ENCODE assay signal across 8 cellular contexts in the genomic region with DNA sequence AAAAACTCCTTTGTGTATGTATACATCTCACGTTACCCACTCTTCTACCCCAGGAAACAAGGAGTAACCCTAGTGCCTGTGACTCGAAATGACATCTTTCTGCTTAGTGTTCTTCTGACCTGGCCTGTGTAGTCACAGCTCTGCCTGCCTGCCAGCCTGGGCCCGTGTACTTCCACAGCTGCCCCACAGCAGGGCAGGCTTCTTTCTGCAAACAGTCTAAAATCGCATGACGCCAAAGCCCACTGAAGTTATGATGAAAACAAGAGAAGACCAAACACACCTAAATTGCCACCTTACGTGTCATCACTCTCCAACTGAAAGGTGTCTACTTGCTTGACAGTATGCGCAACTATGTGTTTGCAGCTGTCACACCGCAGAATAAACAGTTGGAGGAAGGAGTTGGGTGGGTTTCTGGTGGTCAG. TPM values are rescaled to one million over a fixed set of nuclear protein-coding genes. Genes with fewer than 3 reads are reported as not detected.
DNase-seq lines count a peak whose midpoint lies in the region; ATAC-seq and TF ChIP-seq lines count a peak whose summit lies in the region.

No MANE protein-coding gene starts in this region.

- peak; percentile 38 for DNase-seq in COR-L47 (lab: John Stamatoyannopoulos, UW)
- DNase-seq in Karpas-422, result no peak
- DNase-seq in T-helper 17 cell, result no peak
- DNase-seq in fibroblast of pulmonary artery (ENCODE audit: low read depth), result peak; percentile 50
- peak in 4 of 9 donors; percentile 3 to 13 (median 8) for DNase-seq in naive thymus-derived CD4-positive, alpha-beta T cell
- no peak for DNase-seq in NCI-H128 (lab: John Stamatoyannopoulos, UW; ENCODE audit: unreplicated experiment)

- H3K4me3 ChIP-seq in Karpas-422 (ENCODE audit: low read length) (no peak overlapping the region), fibroblast of pulmonary artery (replicated peaks; ENCODE audit: low read depth, low read length) (peak overlapping the region; percentile 70)
- H3K4me3 ChIP-seq in naive thymus-derived CD4-positive, alpha-beta T cell (ENCODE audit: low read length), result peak overlapping the region; percentile 15

- CTCF ChIA-PET in naive thymus-derived CD4-positive, alpha-beta T cell (lab: Charles Lee), result interaction anchor here (0.6 kb wide), 1 partner anchor 312 kb away, joined by 3 read pairs; no protein-coding TSS in a partner anchor

- 0 out of 2 replicates have a peak overlapping the region, but pooled peaks have one; percentile 18 for H2AFZ ChIP-seq in Karpas-422 (ENCODE audit: low read length)

- no peaks in the 10 kb centered on the region for H3K36me3 ChIP-seq in Karpas-422 (ENCODE audit: insufficient read depth, low read length)
- H3K36me3 ChIP-seq in naive thymus-derived CD4-positive, alpha-beta T cell (ENCODE audit: control insufficient read depth in 2 of 3, insufficient read depth in 3 of 3, low read length in 3 of 3), result no peaks in the 10 kb centered on the region

- no peak overlapping the region for H3K9ac ChIP-seq in Karpas-422 (ENCODE audit: low read length)

- H3K4me1 ChIP-seq in Karpas-422 (ENCODE audit: low read length), result peaks cover 13% of the 10 kb centered on the region
- peaks cover 9 to 14% of the 10 kb centered on the region in 2 donors for H3K4me1 ChIP-seq in naive thymus-derived CD4-positive, alpha-beta T cell (ENCODE audit: control insufficient read depth in 2 of 2, insufficient read depth in 2 of 2, low read length in 2 of 2)

- intact Hi-C loops in naive thymus-derived CD4-positive, alpha-beta T cell (cut with micrococcal nuclease), result loop anchor here in 1 of 2 donors (5.0 kb wide), 1 partner anchor 312 kb away; no protein-coding TSS in a partner anchor

- H4K20me1 ChIP-seq in Karpas-422 (ENCODE audit: insufficient read depth, low read depth, low read length), result no peaks in the 10 kb centered on the region

- no peak overlapping the region for H3K27ac ChIP-seq in Karpas-422 (ENCODE audit: low read length)
- H3K27ac ChIP-seq in naive thymus-derived CD4-positive, alpha-beta T cell (ENCODE audit: low read depth, low read length), result no peak overlapping the region

- no peaks in the 10 kb centered on the region for H3K9me3 ChIP-seq in Karpas-422 (ENCODE audit: low read length)
- H3K9me3 ChIP-seq in T-helper 17 cell (ENCODE audit: control insufficient read depth, low read length, poor library complexity, severe bottlenecking), result no peaks in the 10 kb centered on the region
- no peaks in the 10 kb centered on the region for H3K9me3 ChIP-seq in naive thymus-derived CD4-positive, alpha-beta T cell (ENCODE audit: control insufficient read depth in 2 of 3, low read length in 3 of 3)

- POLR2A ChIA-PET in naive thymus-derived CD4-positive, alpha-beta T cell (lab: Charles Lee), result no interaction called here

- H3K27me3 Mint-ChIP-seq in T-helper 17 cell, result peaks cover 51% of the 10 kb centered on the region
- peaks cover 40 to 79% (median 49%) of the 10 kb centered on the region in 5 donors for H3K27me3 Mint-ChIP-seq in naive thymus-derived CD4-positive, alpha-beta T cell

- peaks cover 24% of the 10 kb centered on the region for H3K4me1 Mint-ChIP-seq in T-helper 17 cell
- peaks cover 12 to 33% (median 26%) of the 10 kb centered on the region in 7 donors for H3K4me1 Mint-ChIP-seq in naive thymus-derived CD4-positive, alpha-beta T cell

- no peak overlapping the region for H3K27ac Mint-ChIP-seq in T-helper 17 cell
- H3K27ac Mint-ChIP-seq in naive thymus-derived CD4-positive, alpha-beta T cell, result peak overlapping the region in 1 of 9 donors; percentile 46

- H3K27me3 ChIP-seq in Karpas-422 (ENCODE audit: low read length), result no peaks in the 10 kb centered on the region
- H3K27me3 ChIP-seq in naive thymus-derived CD4-positive, alpha-beta T cell (ENCODE audit: control insufficient read depth in 2 of 2, insufficient read depth in 2 of 2, low read length in 2 of 2), result peaks cover 4 to 5% of the 10 kb centered on the region in 2 donors

- no peak overlapping the region for H3K4me2 ChIP-seq in Karpas-422 (ENCODE audit: low read depth, low read length, poor library complexity, severe bottlenecking)

- peak; percentile 35 for TF ChIP-seq CTCF in fibroblast of pulmonary artery (IDR thresholded peaks at IDR 0.05; ENCODE audit: low read length, missing control alignments)

- peak overlapping the region; percentile 89 for H3K4me3 Mint-ChIP-seq in T-helper 17 cell
- H3K4me3 Mint-ChIP-seq in naive thymus-derived CD4-positive, alpha-beta T cell, result peak overlapping the region in 9 of 10 donors; percentile 74 to 90 (median 89)

- H3K36me3 Mint-ChIP-seq in T-helper 17 cell (ENCODE audit: low read depth), result peaks cover 2% of the 10 kb centered on the region
- H3K36me3 Mint-ChIP-seq in naive thymus-derived CD4-positive, alpha-beta T cell, result peaks cover 0 to 5% (median 0%) of the 10 kb centered on the region in 5 donors

- H3K9me2 ChIP-seq in Karpas-422 (replicated peaks; ENCODE audit: insufficient read depth, low read length), result no peaks in the 10 kb centered on the region

- H3K79me2 ChIP-seq in Karpas-422 (ENCODE audit: low read length), result no peaks in the 10 kb centered on the region

- ATAC-seq in T-helper 17 cell (no peak), HG02870 (IDR thresholded peaks at IDR 0.05; ENCODE audit: unreplicated experiment) (no peak), GM19023 (IDR thresholded peaks at IDR 0.05; ENCODE audit: unreplicated experiment) (no peak)
- ATAC-seq in naive thymus-derived CD4-positive, alpha-beta T cell, result no peak

- H3K9me3 Mint-ChIP-seq in naive thymus-derived CD4-positive, alpha-beta T cell, result peaks cover 0 to 5% (median 0%) of the 10 kb centered on the region in 11 donors

RNA-seq across cellular contexts. Expression of a gene that starts 1.5 kb away (rescaled TPM):
- total RNA-seq in Karpas-422 (2014; rRNA removed; shearing (Covaris generic); ENCODE audit: low replicate concordance), result 0.11 and 0.22 TPM in 2 replicates
- under 1 TPM; 0.10 to 0.13 TPM for total RNA-seq in T-helper 17 cell
- under 1 TPM in 3 of 5 experiments, not detected in 2; 0.13 to 0.51 (median 0.43) TPM for total RNA-seq in naive thymus-derived CD4-positive, alpha-beta T cell
- polyA plus RNA-seq in naive thymus-derived CD4-positive, alpha-beta T cell, result 1 to 10 TPM in 1 of 2 donors, under 1 TPM in 1; 0.06 to 1.0 TPM

Comparison
In these comparisons a context has a peak if more than half of its experiments do, and no peak if none do; other contexts are left out.
1. DNase-seq: peak in COR-L47 (single experiment) and fibroblast of pulmonary artery (single experiment); none in Karpas-422 (single experiment), T-helper 17 cell (0 of 3) and NCI-H128 (single experiment).